ENCODE assay signal across 13 cellular contexts in genomic region chr17:41772218-41772585, GRCh38. TPM values are rescaled to one million over a fixed set of nuclear protein-coding genes. Genes with fewer than 3 reads are reported as not detected.
DNase-seq lines count a peak whose midpoint lies in the region; ATAC-seq and TF ChIP-seq lines count a peak whose summit lies in the region.
"Had no signal": no experiment of that assay in that cellular context is flagged by ENCODE, and none has a peak within 500 bp of the region (broad histone marks: within the 10 kb centered on the region; RNA-seq: fewer than 3 reads in every experiment).

No MANE protein-coding gene starts in this region.

- POLR2A ChIA-PET in Caco-2 (lab: Charles Lee): interaction anchor here (3.0 kb wide), 1 partner anchor 14 kb away, joined by 24 read pairs; the partner anchor contains the start of gene JUP

- H3K27ac ChIP-seq in endodermal cell (ENCODE audit: low read depth, low read length): no peak overlapping the region
- H3K27ac ChIP-seq in mucosa of rectum (ENCODE audit: low read depth in 2 of 2, low read length in 2 of 2): peak overlapping the region; percentile 95
- no peak overlapping the region for H3K27ac ChIP-seq in neural progenitor cell

- H4K20me1 ChIP-seq in neural progenitor cell (ENCODE audit: low read depth): peaks cover 62% of the 10 kb centered on the region

- TF ChIP-seq CTCF in Caco-2 (IDR thresholded peaks at IDR 0.05; ENCODE audit: insufficient read depth in 1 of 2, low read depth in 1 of 2, low read length in 1 of 2, severe bottlenecking in 1 of 2, unreplicated experiment in 1 of 2) (no peak), LNCaP clone FGC (IDR thresholded peaks at IDR 0.05; ENCODE audit: control insufficient read depth, extremely low read depth, insufficient read depth) (no peak), endodermal cell (conservative IDR thresholded peaks at IDR 0.05) (no peak), neural progenitor cell (IDR thresholded peaks at IDR 0.05) (no peak)

- H3K9me3 ChIP-seq in Caco-2 (no peaks in the 10 kb centered on the region), endodermal cell (ENCODE audit: control insufficient read depth, low read length) (no peaks in the 10 kb centered on the region), mucosa of rectum (ENCODE audit: control insufficient read depth in 2 of 2, low read length in 2 of 2) (no peaks in the 10 kb centered on the region), neural progenitor cell (ENCODE audit: low read depth) (no peaks in the 10 kb centered on the region)

- H3K4me3 ChIP-seq in Caco-2 (ENCODE audit: low read depth, low read length): peak overlapping the region; percentile 20
- peak overlapping the region; percentile 30 for H3K4me3 ChIP-seq in LNCaP clone FGC (ENCODE audit: low read depth, low read length)
- no peak overlapping the region for H3K4me3 ChIP-seq in endodermal cell (ENCODE audit: low read length)
- H3K4me3 ChIP-seq in mucosa of rectum (ENCODE audit: low read length in 2 of 2): peak overlapping the region; percentile 25 to 56
- H3K4me3 ChIP-seq in neural progenitor cell: no peak overlapping the region

- H3K36me3 ChIP-seq in Caco-2 (ENCODE audit: control insufficient read depth, insufficient read depth, low read length): peaks cover 23% of the 10 kb centered on the region
- peaks cover 75% of the 10 kb centered on the region for H3K36me3 ChIP-seq in endodermal cell (ENCODE audit: control insufficient read depth, insufficient read depth, low read length)
- H3K36me3 ChIP-seq in mucosa of rectum (ENCODE audit: control insufficient read depth in 2 of 2, insufficient read depth in 2 of 2, low read length in 2 of 2): peaks cover 43 to 47% of the 10 kb centered on the region in 2 donors
- H3K36me3 ChIP-seq in neural progenitor cell: no peaks in the 10 kb centered on the region

- no peak overlapping the region for H3K9ac ChIP-seq in endodermal cell (ENCODE audit: extremely low read depth, low read length, poor library complexity, severe bottlenecking)
- peak overlapping the region; percentile 72 to 82 for H3K9ac ChIP-seq in mucosa of rectum (ENCODE audit: low read depth in 1 of 2, low read length in 2 of 2)
- H3K9ac ChIP-seq in neural progenitor cell: no peak overlapping the region

- H3K4me2 ChIP-seq in neural progenitor cell: no peak overlapping the region

- BruUV-seq in Caco-2 (replicated peaks; lab: Mats Ljungman, UMichigan): no TSS peak

- WGBS in endodermal cell (ENCODE audit: insufficient coverage in 1 of 2, insufficient read length in 1 of 2), 2 experiments: 93 to 94% methylated on average over 3 to 4 of the region's 4 CpGs

- intact Hi-C loops in Caco-2 (cut with micrococcal nuclease; ENCODE audit: unreplicated experiment): loop anchor here (1.0 kb wide), 5 partner anchors 15 to 40 kb away; no protein-coding TSS in a partner anchor

- H3K27me3 ChIP-seq in Caco-2 (replicated peaks; ENCODE audit: control insufficient read depth, insufficient read depth, low read length) (no peaks in the 10 kb centered on the region), endodermal cell (ENCODE audit: control insufficient read depth, insufficient read depth, low read length, poor library complexity, severe bottlenecking) (no peaks in the 10 kb centered on the region), mucosa of rectum (ENCODE audit: control insufficient read depth in 2 of 2, insufficient read depth in 2 of 2, low read length in 2 of 2) (no peaks in the 10 kb centered on the region), neural progenitor cell (no peaks in the 10 kb centered on the region)

- no peak overlapping the region for H2AFZ ChIP-seq in neural progenitor cell (replicated peaks)

- H3K4me1 Mint-ChIP-seq in Caco-2 (ENCODE audit: low read depth, unreplicated experiment): peaks cover 41% of the 10 kb centered on the region
- H3K4me1 Mint-ChIP-seq in endodermal cell: peaks cover 17% of the 10 kb centered on the region
- peaks cover 39% of the 10 kb centered on the region for H3K4me1 Mint-ChIP-seq in neural progenitor cell

- H3K79me2 ChIP-seq in neural progenitor cell (ENCODE audit: low read depth): peaks cover 45% of the 10 kb centered on the region

- DNase-seq in Caco-2: peak; percentile 90 to 92
- DNase-seq in LNCaP clone FGC (ENCODE audit: low read depth): peak; percentile 77
- peak; percentile 84 for DNase-seq in endodermal cell
- no peak for DNase-seq in neural progenitor cell (ENCODE audit: low spot score)
- no peak for DNase-seq in NCI-H82 (lab: John Stamatoyannopoulos, UW)
- DNase-seq: activated CD4-positive, CD25-positive, alpha-beta regulatory T cell; caudate nucleus; CD4-positive, CD25-positive, alpha-beta regulatory T cell; NCI-H1694 treated with DMSO at 0.1 percent for 48 hours had no signal

- H3K4me3 Mint-ChIP-seq in Caco-2 (ENCODE audit: unreplicated experiment) (peak overlapping the region; percentile 64), endodermal cell (no peak overlapping the region), neural progenitor cell (no peak overlapping the region)
- H3K4me3 Mint-ChIP-seq: CD4-positive, CD25-positive, alpha-beta regulatory T cell had no signal

- H3F3A ChIP-seq in neural progenitor cell (ENCODE audit: low read depth): peaks cover 29% of the 10 kb centered on the region

- peaks cover 58% of the 10 kb centered on the region for H3K4me1 ChIP-seq in Caco-2
- peaks cover under 1% of the 10 kb centered on the region for H3K4me1 ChIP-seq in endodermal cell (ENCODE audit: control insufficient read depth, insufficient read depth, low read length)
- peaks cover 50 to 58% of the 10 kb centered on the region in 2 donors for H3K4me1 ChIP-seq in mucosa of rectum (ENCODE audit: control insufficient read depth in 2 of 2, insufficient read depth in 2 of 2, low read length in 2 of 2)
- H3K4me1 ChIP-seq in neural progenitor cell: peaks cover 38% of the 10 kb centered on the region

- CTCF ChIA-PET in Caco-2 (lab: Charles Lee): interaction anchor here (1.3 kb wide), 1 partner anchor 12 kb away, joined by 5 read pairs; no protein-coding TSS in a partner anchor

- H3K27ac Mint-ChIP-seq in Caco-2 (ENCODE audit: unreplicated experiment) (peak overlapping the region; percentile 92), endodermal cell (peak overlapping the region; percentile 77), neural progenitor cell (no peak overlapping the region)
- H3K27ac Mint-ChIP-seq: CD4-positive, CD25-positive, alpha-beta regulatory T cell had no signal

- no peaks in the 10 kb centered on the region for H3K9me3 Mint-ChIP-seq in Caco-2 (ENCODE audit: unreplicated experiment)
- H3K9me3 Mint-ChIP-seq in endodermal cell: no peaks in the 10 kb centered on the region
- H3K9me3 Mint-ChIP-seq in neural progenitor cell: no peaks in the 10 kb centered on the region
- H3K9me3 Mint-ChIP-seq: CD4-positive, CD25-positive, alpha-beta regulatory T cell had no signal

- H3K36me3 Mint-ChIP-seq in Caco-2 (ENCODE audit: insufficient read depth, unreplicated experiment): peaks cover 97% of the 10 kb centered on the region
- H3K36me3 Mint-ChIP-seq in endodermal cell (ENCODE audit: low read depth): peaks cover 73% of the 10 kb centered on the region
- peaks cover 12% of the 10 kb centered on the region for H3K36me3 Mint-ChIP-seq in neural progenitor cell
- H3K36me3 Mint-ChIP-seq: CD4-positive, CD25-positive, alpha-beta regulatory T cell had no signal

- ATAC-seq in HG03571 (IDR thresholded peaks at IDR 0.05; ENCODE audit: unreplicated experiment) (no peak), HG02571 (IDR thresholded peaks at IDR 0.05; ENCODE audit: unreplicated experiment) (no peak)

- H3K27me3 Mint-ChIP-seq in Caco-2 (ENCODE audit: insufficient read depth, unreplicated experiment) (no peaks in the 10 kb centered on the region), endodermal cell (ENCODE audit: insufficient read depth) (no peaks in the 10 kb centered on the region), neural progenitor cell (ENCODE audit: insufficient read depth, low read depth) (peaks cover 4% of the 10 kb centered on the region)

RNA-seq across cellular contexts. Expression of gene JUP, which starts 14.3 kb away (rescaled TPM):
- total RNA-seq in Caco-2 (2022): 392 and 419 TPM in 2 replicates
- 100 to 1,000 TPM; 112 to 167 TPM for total RNA-seq in endodermal cell
- polyA plus RNA-seq in endodermal cell (2013, experiment 1 of 2): 71.5 TPM
- 69.3 TPM for polyA plus RNA-seq in endodermal cell (2013, experiment 2 of 2)
- 28.5 and 91.8 TPM in 2 replicates for total RNA-seq in neural progenitor cell (ENCODE audit: low replicate concordance)

RNA-seq across cellular contexts. Expression of gene HAP1, which starts 37.8 kb away (rescaled TPM):
- total RNA-seq in Caco-2 (2022) (3.2 and 3.3 TPM in 2 replicates), endodermal cell (1 to 10 TPM; 1.7 TPM), neural progenitor cell (ENCODE audit: low replicate concordance) (0.45 and 1.7 TPM in 2 replicates)
- 0.82 TPM for polyA plus RNA-seq in endodermal cell (2013, experiment 1 of 2)
- polyA plus RNA-seq in endodermal cell (2013, experiment 2 of 2): 0.66 TPM
- total RNA-seq: myocyte had no signal

RNA-seq across cellular contexts. Expression of gene P3H4, which starts 39.5 kb away (rescaled TPM):
- total RNA-seq in Caco-2 (2022): 34.1 and 39.2 TPM in 2 replicates
- 10 to 100 TPM; 23.9 to 40.6 TPM for total RNA-seq in endodermal cell
- polyA plus RNA-seq in endodermal cell (2013, experiment 1 of 2): 32.2 TPM
- polyA plus RNA-seq in endodermal cell (2013, experiment 2 of 2): 34.7 TPM
- 18.7 and 48.5 TPM in 2 replicates for total RNA-seq in neural progenitor cell (ENCODE audit: low replicate concordance)

RNA-seq across cellular contexts. Expression of gene FKBP10, which starts 40.6 kb away (rescaled TPM):
- total RNA-seq in Caco-2 (2022) (112 and 132 TPM in 2 replicates), endodermal cell (100 to 1,000 TPM; 179 to 291 TPM), neural progenitor cell (ENCODE audit: low replicate concordance) (108 and 231 TPM in 2 replicates)
- polyA plus RNA-seq in endodermal cell (2013, experiment 1 of 2): 230 TPM
- polyA plus RNA-seq in endodermal cell (2013, experiment 2 of 2): 211 TPM
- total RNA-seq: CD4-positive, CD25-positive, alpha-beta regulatory T cell had no signal

Comparison
In these comparisons a context has a peak if more than half of its experiments do, and no peak if none do; other contexts are left out.
1. DNase-seq: peak in Caco-2 (2 of 2), LNCaP clone FGC (single experiment) and endodermal cell (single experiment); none in neural progenitor cell (single experiment) and NCI-H82 (single experiment).
2. H3K4me3 ChIP-seq: peak in Caco-2 (single experiment), LNCaP clone FGC (single experiment) and mucosa of rectum (2 of 2); none in endodermal cell (single experiment) and neural progenitor cell (single experiment).
3. H3K27ac ChIP-seq: peak in mucosa of rectum (2 of 2); none in endodermal cell (single experiment) and neural progenitor cell (single experiment).
4. H3K9ac ChIP-seq: peak in mucosa of rectum (2 of 2); none in endodermal cell (single experiment) and neural progenitor cell (single experiment).